25 cellular contexts compared by ENCODE assay signal in genomic region chr10:129761166-129761565, GRCh38.
DNase-seq lines count a peak whose midpoint lies in the region; ATAC-seq and TF ChIP-seq lines count a peak whose summit lies in the region.
"Had no signal": no experiment of that assay in that cellular context is flagged by ENCODE, and none has a peak within 500 bp of the region (broad histone marks: within the 10 kb centered on the region; RNA-seq: fewer than 3 reads in every experiment).

No MANE protein-coding gene starts in this region.

- H3K27me3 ChIP-seq in heart right ventricle (no peaks in the 10 kb centered on the region), endodermal cell (ENCODE audit: control insufficient read depth, insufficient read depth, low read length, poor library complexity, severe bottlenecking) (no peaks in the 10 kb centered on the region), osteoblast (ENCODE audit: insufficient read depth, low read length) (no peaks in the 10 kb centered on the region), uterus (no peaks in the 10 kb centered on the region)
- H3K27me3 ChIP-seq: BLaER1 treated with 17β-estradiol and CSF1 and Interleukin-3, amounts not matched to agents 10 nM and 100 nM; SJCRH30; tibial artery had no signal

- H3K4me2 ChIP-seq in osteoblast (ENCODE audit: insufficient read depth, low read length): no peak overlapping the region
- H3K4me2 ChIP-seq: BLaER1 treated with 17β-estradiol and CSF1 and Interleukin-3, amounts not matched to agents 10 nM and 100 nM; GM23338 had no signal

- H3K36me3 ChIP-seq in heart right ventricle (peaks cover 0 to 31% (median 4%) of the 10 kb centered on the region in 9 donors), endodermal cell (ENCODE audit: control insufficient read depth, insufficient read depth, low read length) (no peaks in the 10 kb centered on the region), osteoblast (ENCODE audit: insufficient read depth, low read length) (no peaks in the 10 kb centered on the region), uterus (no peaks in the 10 kb centered on the region)
- H3K36me3 ChIP-seq: SJCRH30 had no signal

- H3K4me1 ChIP-seq in heart right ventricle (peaks cover 0 to 18% (median 0%) of the 10 kb centered on the region in 9 donors), endodermal cell (ENCODE audit: control insufficient read depth, insufficient read depth, low read length) (peaks cover 11% of the 10 kb centered on the region), osteoblast (ENCODE audit: insufficient read depth, low read length) (no peaks in the 10 kb centered on the region), uterus (no peaks in the 10 kb centered on the region)
- H3K4me1 ChIP-seq: SJCRH30, tibial artery had no signal

- no peaks in the 10 kb centered on the region for H3K9me3 ChIP-seq in heart right ventricle
- no peaks in the 10 kb centered on the region for H3K9me3 ChIP-seq in endodermal cell (ENCODE audit: control insufficient read depth, low read length)
- H3K9me3 ChIP-seq in osteoblast (ENCODE audit: low read depth, low read length): no peaks in the 10 kb centered on the region
- no peaks in the 10 kb centered on the region for H3K9me3 ChIP-seq in uterus
- H3K9me3 ChIP-seq: BLaER1 treated with 17β-estradiol and CSF1 and Interleukin-3, amounts not matched to agents 10 nM and 100 nM; SJCRH30; tibial artery had no signal

- H3K4me1 Mint-ChIP-seq in endodermal cell: peaks cover 27% of the 10 kb centered on the region

- H3K27me3 Mint-ChIP-seq in endodermal cell (ENCODE audit: insufficient read depth): peaks cover 1% of the 10 kb centered on the region
- H3K27me3 Mint-ChIP-seq: memory B cell; stimulated activated naive CD8-positive, alpha-beta T cell treated with anti-CD3 and anti-CD28 coated beads, Interleukin-15, amount 100 ng/mL, for 72 hours had no signal

- intact Hi-C loops in left cardiac atrium (cut with DNase I): no loop called here
- intact Hi-C loops in heart right ventricle (cut with DNase I): no loop called here
- intact Hi-C loops in uterus (cut with DNase I; ENCODE audit: low total_unique reads): no loop called here

- no peak overlapping the region for H3K4me3 ChIP-seq in heart right ventricle
- no peak overlapping the region for H3K4me3 ChIP-seq in endodermal cell (ENCODE audit: low read length)
- H3K4me3 ChIP-seq in osteoblast (ENCODE audit: insufficient read depth, low read length): no peak overlapping the region
- no peak overlapping the region for H3K4me3 ChIP-seq in uterus
- H3K4me3 ChIP-seq: BLaER1 treated with 17β-estradiol and CSF1 and Interleukin-3, amounts not matched to agents 10 nM and 100 nM; GM23338; SJCRH30; tibial artery had no signal

- WGBS in heart right ventricle, 2 donors: 96 to 97% methylated on average over 14 of the region's 14 CpGs
- 94 to 98% methylated on average over 12 to 14 of the region's 14 CpGs for WGBS in endodermal cell (ENCODE audit: insufficient coverage in 1 of 2, insufficient read length in 1 of 2), 2 experiments

- no peaks in the 10 kb centered on the region for H4K20me1 ChIP-seq in osteoblast (ENCODE audit: insufficient read depth, low read length)

- DNase-seq in left cardiac atrium (peak; percentile 5), heart right ventricle (no peak), endodermal cell (peak; percentile 18), osteoblast (ENCODE audit: insufficient read length, low spot score, missing footprints) (peak; percentile 23), uterus (peak; percentile 1 to 3), OCI-M1 (lab: John Stamatoyannopoulos, UW) (no peak)
- DNase-seq: cerebellar nuclear complex; COR-L47; DMS79 treated with DMSO at 0.1 percent for 48 hours; effector CD4-positive, alpha-beta T cell; glutamatergic neuron; HFFc6; NCI-H1417 treated with DMSO at 0.1 percent for 48 hours; NCI-H2081; NCI-H345; SJCRH30; small intestine; stimulated activated CD4-positive, alpha-beta T cell treated with anti-CD3 and anti-CD28 coated beads, Interleukin-1b, Interleukin-23, amount 100 ng/mL, for 48 hours had no signal

- H2AFZ ChIP-seq in osteoblast (ENCODE audit: low read length): no peak overlapping the region
- H2AFZ ChIP-seq: GM23338 had no signal

- no peak overlapping the region for H3K9ac ChIP-seq in endodermal cell (ENCODE audit: extremely low read depth, low read length, poor library complexity, severe bottlenecking)
- H3K9ac ChIP-seq: BLaER1 treated with 17β-estradiol and CSF1 and Interleukin-3, amounts not matched to agents 10 nM and 100 nM had no signal

- peaks cover 3% of the 10 kb centered on the region for H3K36me3 Mint-ChIP-seq in endodermal cell (ENCODE audit: low read depth)

- ATAC-seq in left cardiac atrium (no peak), heart right ventricle (no peak), GM19023 (IDR thresholded peaks at IDR 0.05; ENCODE audit: unreplicated experiment) (no peak)
- ATAC-seq: GM23338; stimulated activated naive CD8-positive, alpha-beta T cell treated with anti-CD3 and anti-CD28 coated beads, Interleukin-15, amount 100 ng/mL, for 72 hours had no signal

- H3K9me3 Mint-ChIP-seq in endodermal cell: no peaks in the 10 kb centered on the region
- H3K9me3 Mint-ChIP-seq: GM23338, memory B cell had no signal

- no peak for TF ChIP-seq POLR2A in uterus (IDR thresholded peaks at IDR 0.05)

- TF ChIP-seq CTCF in heart right ventricle (IDR thresholded peaks at IDR 0.05): no peak
- TF ChIP-seq CTCF in endodermal cell (conservative IDR thresholded peaks at IDR 0.05): no peak
- no peak for TF ChIP-seq CTCF in osteoblast (IDR thresholded peaks at IDR 0.05; ENCODE audit: extremely low read depth, low read depth, low read length)
- TF ChIP-seq CTCF in uterus (IDR thresholded peaks at IDR 0.05): no peak

- H3K4me3 Mint-ChIP-seq in endodermal cell: no peak overlapping the region
- H3K4me3 Mint-ChIP-seq: GM23338; HFFc6; memory B cell; stimulated activated naive CD8-positive, alpha-beta T cell treated with anti-CD3 and anti-CD28 coated beads, Interleukin-15, amount 100 ng/mL, for 72 hours had no signal

- H3K27ac ChIP-seq in heart right ventricle (no peak overlapping the region), endodermal cell (ENCODE audit: low read depth, low read length) (no peak overlapping the region), osteoblast (ENCODE audit: low read depth, low read length) (no peak overlapping the region), uterus (no peak overlapping the region)
- H3K27ac ChIP-seq: BLaER1 treated with 17β-estradiol and CSF1 and Interleukin-3, amounts not matched to agents 10 nM and 100 nM; epithelial cell of prostate; SJCRH30; tibial artery had no signal

- no peak overlapping the region for H3K27ac Mint-ChIP-seq in endodermal cell
- H3K27ac Mint-ChIP-seq: GM23338; HFFc6; memory B cell; stimulated activated naive CD8-positive, alpha-beta T cell treated with anti-CD3 and anti-CD28 coated beads, Interleukin-15, amount 100 ng/mL, for 72 hours had no signal

- H3K79me2 ChIP-seq in osteoblast (ENCODE audit: insufficient read depth, low read length): no peaks in the 10 kb centered on the region

Comparison
In these comparisons a context has a peak if more than half of its experiments do, and no peak if none do; other contexts are left out.
1. DNase-seq: peak in left cardiac atrium (single experiment), endodermal cell (single experiment), osteoblast (single experiment) and uterus (2 of 2); none in heart right ventricle (0 of 2) and OCI-M1 (single experiment).